Comparison of ENCODE assay signal across 26 cellular contexts in genomic region chr2:101287303-101287702, GRCh38.
"Had no signal": no experiment of that assay in that cellular context is flagged by ENCODE, and none has a peak within 500 bp of the region (broad histone marks: within the 10 kb centered on the region; RNA-seq: fewer than 3 reads in every experiment).

No MANE protein-coding gene starts in this region.

- ATAC-seq: activated T-cell treated with anti-CD3 and anti-CD28 coated beads, Interleukin-2, amount 50 U/mL, for 4 hours; Panc1; SK-N-SH treated with all-trans-retinoic acid at 6 μM for 48 hours had no signal

- H3K27me3 Mint-ChIP-seq: activated B cell treated with CpG ODN at 0.5 μM for 24 hours; activated CD4-positive, alpha-beta memory T cell treated with anti-CD3 and anti-CD28 coated beads, Interleukin-2, amount 10 ng/mL, durations not matched to agents 7 days and 5 days; activated naive CD4-positive, alpha-beta T cell treated with anti-CD3 and anti-CD28 coated beads, Interleukin-2, amount 50 U/mL, for 24 hours had no signal

- H3K9me3 Mint-ChIP-seq: activated B cell treated with CpG ODN at 0.5 μM for 24 hours; activated CD4-positive, alpha-beta memory T cell treated with anti-CD3 and anti-CD28 coated beads, Interleukin-2, amount 10 ng/mL, durations not matched to agents 7 days and 5 days; activated naive CD4-positive, alpha-beta T cell treated with anti-CD3 and anti-CD28 coated beads, Interleukin-2, amount 50 U/mL, for 24 hours; activated T-cell treated with anti-CD3 and anti-CD28 coated beads, Interleukin-2, amount 50 U/mL, for 4 hours; brain had no signal

- DNase-seq: activated B cell treated with CpG ODN at 0.5 μM for 24 hours; activated CD4-positive, alpha-beta memory T cell treated with anti-CD3 and anti-CD28 coated beads, Interleukin-2, amount 10 ng/mL, durations not matched to agents 7 days and 5 days; activated CD4-positive, alpha-beta T cell treated with anti-CD3 and anti-CD28 coated beads for 4 hours; activated CD4-positive, CD25-positive, alpha-beta regulatory T cell treated with anti-CD3 and anti-CD28 coated beads, Interleukin-2, amount 50 U/mL, for 72 hours; activated effector memory CD4-positive, alpha-beta T cell treated with Interleukin-2 at 50 U/mL for 16 hours; activated T-cell treated with anti-CD3 and anti-CD28 coated beads, Interleukin-2, amount 50 U/mL, for 4 hours; anterior cingulate cortex; caudate nucleus; cerebellar nuclear complex; NCI-H1092 treated with DMSO at 0.1 percent for 48 hours; NCI-H1417; NCI-H187 treated with DMSO at 0.1 percent for 48 hours; NCI-H2081 treated with DMSO at 0.1 percent for 48 hours; NCI-H345; NCI-H524 treated with DMSO at 0.1 percent for 48 hours; SHP77 treated with DMSO at 0.1 percent for 48 hours; SW 1271; T-helper 1 cell; T-helper 2 cell; T-helper 9 cell had no signal

- H3K27ac Mint-ChIP-seq: activated B cell treated with CpG ODN at 0.5 μM for 24 hours; activated CD4-positive, alpha-beta memory T cell treated with anti-CD3 and anti-CD28 coated beads, Interleukin-2, amount 10 ng/mL, durations not matched to agents 7 days and 5 days; activated naive CD4-positive, alpha-beta T cell treated with anti-CD3 and anti-CD28 coated beads, Interleukin-2, amount 50 U/mL, for 24 hours; brain had no signal

- FAIRE-seq: bronchial epithelial cell had no signal

- H3K4me3 Mint-ChIP-seq: activated B cell treated with CpG ODN at 0.5 μM for 24 hours; activated CD4-positive, alpha-beta memory T cell treated with anti-CD3 and anti-CD28 coated beads, Interleukin-2, amount 10 ng/mL, durations not matched to agents 7 days and 5 days; activated naive CD4-positive, alpha-beta T cell treated with anti-CD3 and anti-CD28 coated beads, Interleukin-2, amount 50 U/mL, for 24 hours; activated T-cell treated with anti-CD3 and anti-CD28 coated beads, Interleukin-2, amount 50 U/mL, for 4 hours; brain had no signal

- H3K27ac ChIP-seq: VCaP had no signal

- H3K4me1 Mint-ChIP-seq: activated B cell treated with CpG ODN at 0.5 μM for 24 hours, brain had no signal
